12 cellular contexts compared by ENCODE assay signal in genomic region chr12:6205761-6206160, GRCh38. TPM values are rescaled to one million over a fixed set of nuclear protein-coding genes. Genes with fewer than 3 reads are reported as not detected.
DNase-seq lines count a peak whose midpoint lies in the region; ATAC-seq and TF ChIP-seq lines count a peak whose summit lies in the region.
"Had no signal": no experiment of that assay in that cellular context is flagged by ENCODE, and none has a peak within 500 bp of the region (broad histone marks: within the 10 kb centered on the region; RNA-seq: fewer than 3 reads in every experiment).

No MANE protein-coding gene starts in this region.

- H2AFZ ChIP-seq in GM23338 (no peak overlapping the region), smooth muscle cell (ENCODE audit: low read depth) (no peak overlapping the region)

- CTCF ChIA-PET in CD8-positive, alpha-beta memory T cell (lab: Charles Lee), result interaction anchor here (3.0 kb wide), 1 partner anchor 10 kb away, joined by 10 read pairs; no protein-coding TSS in a partner anchor

- ATAC-seq in GM23338, result peak; percentile 5; the same call in 2 of the 3 replicates
- ATAC-seq: activated T-cell treated with anti-CD3 and anti-CD28 coated beads, Interleukin-2, amount 50 U/mL, for 72 hours; SK-N-SH treated with all-trans-retinoic acid at 6 μM for 48 hours had no signal

- peak overlapping the region; percentile 95 for H3K27ac Mint-ChIP-seq in GM23338
- H3K27ac Mint-ChIP-seq in CD8-positive, alpha-beta memory T cell, result no peak overlapping the region
- H3K27ac Mint-ChIP-seq in activated naive CD8-positive, alpha-beta T cell treated with anti-CD3 and anti-CD28 coated beads for 36 hours, result no peak overlapping the region
- H3K27ac Mint-ChIP-seq: activated T-cell treated with anti-CD3 and anti-CD28 coated beads, Interleukin-2, amount 50 U/mL, for 72 hours had no signal

- POLR2A ChIA-PET in CD8-positive, alpha-beta memory T cell (lab: Charles Lee), result no interaction called here

- DNase-seq in GM23338 (ENCODE audit: low spot score), result no peak
- no peak for DNase-seq in ascending aorta (ENCODE audit: low spot score in 2 of 2)
- DNase-seq in smooth muscle cell (lab: John Stamatoyannopoulos, UW; ENCODE audit: unreplicated experiment), result no peak
- DNase-seq in NK-92 treated with Interleukin-12 subunit alpha and Interleukin-12 subunit beta, amount 100 ng/mL, for 24 hours (lab: John Stamatoyannopoulos, UW), result no peak
- DNase-seq in Kasumi-1 (lab: John Stamatoyannopoulos, UW), result no peak
- DNase-seq in CD8-positive, alpha-beta memory T cell, result no peak
- DNase-seq in activated naive CD8-positive, alpha-beta T cell treated with anti-CD3 and anti-CD28 coated beads for 36 hours, result no peak
- DNase-seq: activated CD4-positive, alpha-beta T cell treated with anti-CD3 and anti-CD28 coated beads for 1 hour; activated T-cell treated with anti-CD3 and anti-CD28 coated beads, Interleukin-2, amount 50 U/mL, for 72 hours; NCI-H1436 treated with DMSO at 0.1 percent for 48 hours had no signal

- H3K9me3 Mint-ChIP-seq in GM23338, result no peaks in the 10 kb centered on the region; the same call in 2 of the 3 replicates
- no peaks in the 10 kb centered on the region for H3K9me3 Mint-ChIP-seq in CD8-positive, alpha-beta memory T cell
- H3K9me3 Mint-ChIP-seq in activated naive CD8-positive, alpha-beta T cell treated with anti-CD3 and anti-CD28 coated beads for 36 hours, result no peaks in the 10 kb centered on the region
- H3K9me3 Mint-ChIP-seq: activated T-cell treated with anti-CD3 and anti-CD28 coated beads, Interleukin-2, amount 50 U/mL, for 72 hours had no signal

- 59% methylated on average over 2 of the region's 2 CpGs for WGBS in smooth muscle cell (ENCODE audit: low lambda C conversion rate)

- intact Hi-C loops in ascending aorta (cut with DNase I), result no loop called here

- H3K36me3 ChIP-seq in GM23338 (ENCODE audit: insufficient read depth) (peaks cover 10% of the 10 kb centered on the region; the same call in 1 of the 2 replicates), ascending aorta (peaks cover 0 to 8% of the 10 kb centered on the region in 2 donors), smooth muscle cell (ENCODE audit: low read depth) (no peaks in the 10 kb centered on the region)
- H3K36me3 ChIP-seq in CD8-positive, alpha-beta memory T cell (ENCODE audit: insufficient read depth, low read length), result no peaks in the 10 kb centered on the region

- H4K20me1 ChIP-seq in GM23338 (replicated peaks; ENCODE audit: insufficient read depth) (peaks cover 10% of the 10 kb centered on the region), smooth muscle cell (ENCODE audit: low read depth) (peaks cover 33% of the 10 kb centered on the region)

- H3K9me3 ChIP-seq in ascending aorta (no peaks in the 10 kb centered on the region), smooth muscle cell (replicated peaks; ENCODE audit: low read depth) (no peaks in the 10 kb centered on the region)
- H3K9me3 ChIP-seq in CD8-positive, alpha-beta memory T cell (ENCODE audit: low read length), result no peaks in the 10 kb centered on the region

- no peak overlapping the region for H3K9ac ChIP-seq in smooth muscle cell (ENCODE audit: low read depth)

- peaks cover 55% of the 10 kb centered on the region for H3K36me3 Mint-ChIP-seq in GM23338 (ENCODE audit: low read depth)
- H3K36me3 Mint-ChIP-seq in CD8-positive, alpha-beta memory T cell, result no peaks in the 10 kb centered on the region
- peaks cover 2% of the 10 kb centered on the region for H3K36me3 Mint-ChIP-seq in activated naive CD8-positive, alpha-beta T cell treated with anti-CD3 and anti-CD28 coated beads for 36 hours

- H3K27ac ChIP-seq in GM23338 (ENCODE audit: low read depth), result peak overlapping the region; percentile 73
- H3K27ac ChIP-seq in ascending aorta, result peak overlapping the region; percentile 93 to 94
- H3K27ac ChIP-seq in layer of hippocampus (ENCODE audit: low read depth, low read length), result peak overlapping the region; percentile 77
- H3K27ac ChIP-seq in smooth muscle cell (ENCODE audit: low read depth), result no peak overlapping the region
- no peak overlapping the region for H3K27ac ChIP-seq in CD8-positive, alpha-beta memory T cell (ENCODE audit: low read depth, low read length)

- no peak for TF ChIP-seq CTCF in GM23338 (conservative IDR thresholded peaks at IDR 0.05; ENCODE audit: low read depth in 2 of 2)
- no peak for TF ChIP-seq CTCF in ascending aorta (IDR thresholded peaks at IDR 0.05)
- TF ChIP-seq CTCF in smooth muscle cell (IDR thresholded peaks at IDR 0.05; ENCODE audit: borderline replicate concordance, insufficient read depth, poor library complexity, severe bottlenecking), result no peak

- H3K27me3 Mint-ChIP-seq in GM23338 (ENCODE audit: insufficient read depth, low read depth, poor library complexity), result peaks cover 17% of the 10 kb centered on the region
- H3K27me3 Mint-ChIP-seq in CD8-positive, alpha-beta memory T cell, result peaks cover 24 to 34% of the 10 kb centered on the region in 2 donors
- peaks cover 20% of the 10 kb centered on the region for H3K27me3 Mint-ChIP-seq in activated naive CD8-positive, alpha-beta T cell treated with anti-CD3 and anti-CD28 coated beads for 36 hours

- peaks cover 90% of the 10 kb centered on the region for H3K79me2 ChIP-seq in GM23338 (replicated peaks; ENCODE audit: insufficient read depth)
- peaks cover 88% of the 10 kb centered on the region for H3K79me2 ChIP-seq in smooth muscle cell (ENCODE audit: low read depth)

- H3K4me2 ChIP-seq in GM23338 (peak overlapping the region; percentile 61), smooth muscle cell (peak overlapping the region; percentile 3)

- peak overlapping the region; percentile 37 for H3K4me3 Mint-ChIP-seq in GM23338
- H3K4me3 Mint-ChIP-seq in CD8-positive, alpha-beta memory T cell, result no peak overlapping the region
- no peak overlapping the region for H3K4me3 Mint-ChIP-seq in activated naive CD8-positive, alpha-beta T cell treated with anti-CD3 and anti-CD28 coated beads for 36 hours
- H3K4me3 Mint-ChIP-seq: activated T-cell treated with anti-CD3 and anti-CD28 coated beads, Interleukin-2, amount 50 U/mL, for 72 hours had no signal

- no peak overlapping the region; the same call in 1 of the 2 replicates for H3K4me3 ChIP-seq in GM23338
- H3K4me3 ChIP-seq in ascending aorta, result peak overlapping the region in 1 of 2 donors; percentile 96
- no peak overlapping the region for H3K4me3 ChIP-seq in smooth muscle cell
- no peak overlapping the region for H3K4me3 ChIP-seq in CD8-positive, alpha-beta memory T cell (ENCODE audit: low read length)

- H3F3A ChIP-seq in GM23338 (replicated peaks; ENCODE audit: low read depth) (peaks cover 11% of the 10 kb centered on the region), smooth muscle cell (ENCODE audit: low read depth) (peaks cover 6% of the 10 kb centered on the region)

- H3K9me2 ChIP-seq in GM23338 (ENCODE audit: insufficient read depth), result no peaks in the 10 kb centered on the region

- H3K27me3 ChIP-seq in GM23338 (ENCODE audit: insufficient read depth), result no peaks in the 10 kb centered on the region
- no peaks in the 10 kb centered on the region for H3K27me3 ChIP-seq in ascending aorta
- no peaks in the 10 kb centered on the region for H3K27me3 ChIP-seq in layer of hippocampus (ENCODE audit: control insufficient read depth, insufficient read depth, low read length)
- no peaks in the 10 kb centered on the region for H3K27me3 ChIP-seq in smooth muscle cell (ENCODE audit: low read depth)
- peaks cover 21% of the 10 kb centered on the region for H3K27me3 ChIP-seq in CD8-positive, alpha-beta memory T cell (ENCODE audit: insufficient read depth, low read length, poor library complexity, severe bottlenecking)

- H3K4me1 ChIP-seq in GM23338 (ENCODE audit: insufficient read depth), result peaks cover 67% of the 10 kb centered on the region
- H3K4me1 ChIP-seq in ascending aorta, result peaks cover 22 to 63% of the 10 kb centered on the region in 2 donors
- peaks cover 24% of the 10 kb centered on the region for H3K4me1 ChIP-seq in smooth muscle cell (ENCODE audit: low read depth)
- H3K4me1 ChIP-seq in CD8-positive, alpha-beta memory T cell (ENCODE audit: insufficient read depth, low read length), result peaks cover 11% of the 10 kb centered on the region

- H3K4me1 Mint-ChIP-seq in GM23338, result peaks cover 82% of the 10 kb centered on the region
- H3K4me1 Mint-ChIP-seq in CD8-positive, alpha-beta memory T cell, result peaks cover 7 to 28% (median 8%) of the 10 kb centered on the region in 3 donors
- H3K4me1 Mint-ChIP-seq in activated naive CD8-positive, alpha-beta T cell treated with anti-CD3 and anti-CD28 coated beads for 36 hours, result peaks cover 17% of the 10 kb centered on the region

TF ChIP-seq in GM23338, 12 proteins besides CTCF, POLR2A, EP300 and RAD21 (continues in another document):
- TF ChIP-seq NANOG (IDR thresholded peaks at IDR 0.05; ENCODE audit: borderline replicate concordance) (no peak), REST (IDR thresholded peaks at IDR 0.05; ENCODE audit: unreplicated experiment) (no peak)

RNA-seq across cellular contexts. Expression of gene CD9, which starts 5.6 kb away (rescaled TPM):
- total RNA-seq in GM23338 (2014; rRNA removed; shearing (Covaris generic)), result 222 and 227 TPM in 2 replicates
- 250 and 251 TPM in 2 replicates for polyA plus RNA-seq in GM23338 (2016; fragmentation: Nextera tagmentation; extraction: Ambion mirVana)
- total RNA-seq in ascending aorta, result 181 TPM
- total RNA-seq in smooth muscle cell, result 153 and 207 TPM in 2 replicates
- 144 and 236 TPM in 2 replicates for polyA plus RNA-seq in smooth muscle cell
- total RNA-seq in CD8-positive, alpha-beta memory T cell, result 10 to 100 TPM; 13.5 to 16.2 TPM
- 6.9 TPM for polyA plus RNA-seq in CD8-positive, alpha-beta memory T cell
- 10 to 100 TPM; 16.2 to 18.1 TPM for total RNA-seq in activated naive CD8-positive, alpha-beta T cell treated with anti-CD3 and anti-CD28 coated beads for 36 hours

Comparison
In these comparisons a context has a peak if more than half of its experiments do, and no peak if none do; other contexts are left out.
1. H3K27ac ChIP-seq: peak in GM23338 (single experiment), ascending aorta (2 of 2) and layer of hippocampus (single experiment); none in smooth muscle cell (single experiment) and CD8-positive, alpha-beta memory T cell (single experiment).